In genomic region chr1:165827199-165828102, GRCh38 we compare ENCODE assay signal across 8 cellular contexts. TPM values are rescaled to one million over a fixed set of nuclear protein-coding genes. Genes with fewer than 3 reads are reported as not detected.
DNase-seq lines count a peak whose midpoint lies in the region; ATAC-seq and TF ChIP-seq lines count a peak whose summit lies in the region.

TSS of gene UCK2 (plus strand) at chr1:165827614. CDS start at chr1:165827834, 220 bp downstream.

- H3K27ac ChIP-seq in KOPT-K1 (ENCODE audit: low read depth, low read length, poor library complexity, severe bottlenecking), result peak within 1 kb of the TSS; percentile 96
- peak within 1 kb of the TSS; percentile 91 for H3K27ac ChIP-seq in osteoblast (ENCODE audit: low read depth, low read length)
- H3K27ac ChIP-seq in thoracic aorta, result peak within 1 kb of the TSS; percentile 93 to 94

- H3K36me3 ChIP-seq in KOPT-K1 (ENCODE audit: insufficient read depth, low read length), result no peaks in the 10 kb centered on the region
- H3K36me3 ChIP-seq in osteoblast (ENCODE audit: insufficient read depth, low read length), result no peaks in the 10 kb centered on the region
- no peaks in the 10 kb centered on the region for H3K36me3 ChIP-seq in thoracic aorta

- intact Hi-C loops in activated naive CD4-positive, alpha-beta T cell treated with anti-CD3 and anti-CD28 coated beads for 36 hours (cut with micrococcal nuclease), result loop anchor here (1.0 to 10.0 kb wide), 9 partner anchors 15 to 1007 kb away; partner anchors contain the start of genes ALDH9A1, POGK and TMCO1

- ATAC-seq in GM21825 (IDR thresholded peaks at IDR 0.05; ENCODE audit: unreplicated experiment) (peak; percentile 72), thoracic aorta (ENCODE audit: insufficient number of reproducible peaks, low FRiP score, low read depth) (peak; percentile 75)

- H3K4me1 ChIP-seq in osteoblast (ENCODE audit: insufficient read depth, low read length), result peaks cover 21% of the 10 kb centered on the region
- peaks cover 9 to 16% of the 10 kb centered on the region in 2 donors for H3K4me1 ChIP-seq in thoracic aorta (ENCODE audit: control insufficient read depth in 1 of 2, low read depth in 2 of 2)

- H3K27me3 Mint-ChIP-seq in activated naive CD4-positive, alpha-beta T cell treated with anti-CD3 and anti-CD28 coated beads for 36 hours (ENCODE audit: low read depth), result peaks cover 3% of the 10 kb centered on the region

- TF ChIP-seq CTCF in osteoblast (IDR thresholded peaks at IDR 0.05; ENCODE audit: extremely low read depth, low read depth, low read length), result no peak
- TF ChIP-seq CTCF in thoracic aorta (IDR thresholded peaks at IDR 0.05), result peak; percentile 18

- peak within 1 kb of the TSS; percentile 95 for H3K4me2 ChIP-seq in osteoblast (ENCODE audit: insufficient read depth, low read length)

- peak within 1 kb of the TSS; percentile 93 for H3K4me3 Mint-ChIP-seq in activated naive CD4-positive, alpha-beta T cell treated with anti-CD3 and anti-CD28 coated beads for 36 hours

- H2AFZ ChIP-seq in osteoblast (ENCODE audit: low read length), result peak within 1 kb of the TSS; percentile 89

- H3K79me2 ChIP-seq in osteoblast (ENCODE audit: insufficient read depth, low read length), result peaks cover 45% of the 10 kb centered on the region

- peaks cover 13% of the 10 kb centered on the region for H3K4me1 Mint-ChIP-seq in activated naive CD4-positive, alpha-beta T cell treated with anti-CD3 and anti-CD28 coated beads for 36 hours (ENCODE audit: low read depth)

- H3K4me3 ChIP-seq in osteoblast (ENCODE audit: insufficient read depth, low read length) (peak within 1 kb of the TSS; percentile 81), thoracic aorta (peak within 1 kb of the TSS; percentile 94)

- H3K27ac Mint-ChIP-seq in activated naive CD4-positive, alpha-beta T cell treated with anti-CD3 and anti-CD28 coated beads for 36 hours, result peak within 1 kb of the TSS; percentile 88

- H3K9me3 Mint-ChIP-seq in activated naive CD4-positive, alpha-beta T cell treated with anti-CD3 and anti-CD28 coated beads for 36 hours, result no peaks in the 10 kb centered on the region

- CTCF ChIA-PET in activated naive CD4-positive, alpha-beta T cell treated with anti-CD3 and anti-CD28 coated beads for 36 hours (lab: Charles Lee), result interaction anchor here (0.6 to 1.5 kb wide), 2 partner anchors 80 to 86 kb away, joined by 3 read pairs; no protein-coding TSS in a partner anchor

- H4K20me1 ChIP-seq in osteoblast (ENCODE audit: insufficient read depth, low read length), result peaks cover 11% of the 10 kb centered on the region

- H3K27me3 ChIP-seq in osteoblast (ENCODE audit: insufficient read depth, low read length) (no peaks in the 10 kb centered on the region), thoracic aorta (replicated peaks; ENCODE audit: insufficient read depth) (no peaks in the 10 kb centered on the region)

- DNase-seq in GDM1 (lab: John Stamatoyannopoulos, UW), result peak; percentile 64
- peak; percentile 60 for DNase-seq in SHP77 treated with DMSO at 0.1 percent for 48 hours (lab: John Stamatoyannopoulos, UW)
- peak; percentile 62 for DNase-seq in activated naive CD4-positive, alpha-beta T cell treated with anti-CD3 and anti-CD28 coated beads for 36 hours
- peak; percentile 67 for DNase-seq in globus pallidus (ENCODE audit: low spot score)
- DNase-seq in osteoblast (ENCODE audit: insufficient read length, low spot score, missing footprints), result peak; percentile 99
- DNase-seq in thoracic aorta (ENCODE audit: low spot score), result peak; percentile 11

- H3K9me3 ChIP-seq in KOPT-K1 (ENCODE audit: insufficient read depth, low read length, poor library complexity, severe bottlenecking), result no peaks in the 10 kb centered on the region
- H3K9me3 ChIP-seq in osteoblast (ENCODE audit: low read depth, low read length), result no peaks in the 10 kb centered on the region
- H3K9me3 ChIP-seq in thoracic aorta, result no peaks in the 10 kb centered on the region

- H3K36me3 Mint-ChIP-seq in activated naive CD4-positive, alpha-beta T cell treated with anti-CD3 and anti-CD28 coated beads for 36 hours (ENCODE audit: low read depth), result peaks cover 7% of the 10 kb centered on the region

RNA-seq across cellular contexts. Expression of gene UCK2, which starts in this region (rescaled TPM):
- total RNA-seq in activated naive CD4-positive, alpha-beta T cell treated with anti-CD3 and anti-CD28 coated beads for 36 hours, result 10 to 100 TPM; 58.8 to 61.5 TPM
- total RNA-seq in osteoblast (63.9 and 74.2 TPM in 2 replicates), thoracic aorta (10 to 100 TPM; 34.3 to 47.5 TPM)

Comparison
In these comparisons a context has a peak if more than half of its experiments do, and no peak if none do; other contexts are left out.
1. Peak in every context shown above with its lines: DNase-seq, ATAC-seq, H3K4me3 ChIP-seq and H3K27ac ChIP-seq.
2. DNase-seq: peak in every context shown above with its lines; median percentile 99 in osteoblast; 67 in globus pallidus; 64 in GDM1; 62 in activated naive CD4-positive, alpha-beta T cell treated with anti-CD3 and anti-CD28 coated beads for 36 hours; 60 in SHP77 treated with DMSO at 0.1 percent for 48 hours; 11 in thoracic aorta.